Comparison of ENCODE assay signal across 8 cellular contexts in the genomic region with DNA sequence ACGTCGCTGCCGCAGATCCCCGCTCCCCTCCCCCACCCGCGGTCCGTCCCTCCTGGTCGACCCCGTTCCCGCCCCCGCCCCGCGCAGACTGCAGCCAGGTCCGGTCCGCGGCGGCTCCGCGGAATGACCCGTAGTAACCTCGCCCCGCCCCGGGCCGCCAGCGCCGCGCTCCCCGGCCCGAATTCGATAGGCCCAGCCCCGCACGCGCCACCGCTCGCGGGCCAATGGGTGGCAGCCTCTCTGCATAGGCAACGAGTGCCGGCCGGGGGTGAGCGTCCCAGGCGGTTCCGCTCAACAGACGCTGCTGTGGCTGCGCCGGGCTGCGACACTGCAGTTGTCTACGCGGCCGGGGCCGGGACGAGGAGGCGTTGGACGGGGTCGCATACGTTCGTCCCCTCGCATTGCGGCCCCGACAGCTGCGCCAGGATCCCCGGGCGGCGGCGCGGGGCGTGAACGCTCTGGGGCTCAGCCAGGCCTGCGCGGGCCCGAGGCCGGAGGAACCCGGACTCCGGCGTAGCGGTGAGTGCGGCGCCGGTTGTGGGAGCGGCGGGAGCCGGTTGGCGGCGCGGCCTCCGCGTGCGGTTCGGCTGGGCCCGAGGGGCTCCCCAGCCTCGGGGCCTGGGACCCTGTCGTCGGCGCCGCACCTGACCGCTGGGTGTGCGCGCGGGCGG.
DNase-seq lines count a peak whose midpoint lies in the region; ATAC-seq and TF ChIP-seq lines count a peak whose summit lies in the region.

Gene ACSL3 (plus strand): TSS at position 297 of the 671 bp plus-strand sequence. CDS start 47,737 bp downstream, outside the sequence.

- peak; percentile 99 for TF ChIP-seq POLR2A in GM18951 (IDR thresholded peaks at IDR 0.05; ENCODE audit: extremely low read depth, insufficient read depth, insufficient read length)

- in situ Hi-C loops in GM18951 (cut with MboI; ENCODE audit: low sequenced_read_pairs, unreplicated experiment) = no loop called here

- DNase-seq in AG08396 (ENCODE audit: low spot score) (peak; percentile 97), NCI-H446 (lab: John Stamatoyannopoulos, UW) (peak; percentile 82 to 95), iris pigment epithelial cell (ENCODE audit: low read depth) (peak; percentile 96)
- DNase-seq in activated CD4-positive, CD25-positive, alpha-beta regulatory T cell treated with anti-CD3 and anti-CD28 coated beads, Interleukin-2, amount 50 U/mL, for 16 hours (ENCODE audit: low read depth, low spot score) = peak; percentile 78
- peak; percentile 89 for DNase-seq in central memory CD4-positive, alpha-beta T cell
- DNase-seq in stimulated activated CD4-positive, alpha-beta T cell treated with anti-CD3 and anti-CD28 coated beads, Interleukin-12 subunit alpha, Interleukin-12 subunit beta, amount 100 ng/mL, for 24 hours (ENCODE audit: low read depth in 2 of 2) = peak; percentile 80 to 89

- ATAC-seq in HG03175 (IDR thresholded peaks at IDR 0.05; ENCODE audit: unreplicated experiment) = peak; percentile 98

Comparison
In these comparisons a context has a peak if more than half of its experiments do, and no peak if none do; other contexts are left out.
1. Peak in every context shown above with its lines: DNase-seq and ATAC-seq.